10 cellular contexts compared by ENCODE assay signal in the genomic region with DNA sequence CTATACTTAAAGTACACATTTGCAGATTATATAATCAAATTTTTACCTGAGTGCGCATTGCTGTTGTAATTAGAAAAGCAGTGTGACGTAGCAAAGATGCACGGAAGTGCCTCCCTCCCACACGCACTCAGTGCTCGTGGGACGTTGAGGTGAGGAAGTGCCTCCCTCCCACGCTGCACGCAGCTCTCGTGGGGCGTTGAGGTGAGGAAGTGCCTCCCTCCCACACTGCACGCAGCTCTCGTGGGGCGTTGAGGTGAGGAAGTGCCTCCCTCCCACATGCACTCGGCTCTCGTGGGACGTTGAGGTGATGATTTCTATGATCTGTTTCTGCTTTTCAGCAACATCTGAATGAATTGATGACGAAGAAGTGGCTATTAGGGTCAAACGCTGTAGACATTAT. TPM values are rescaled to one million over a fixed set of nuclear protein-coding genes. Genes with fewer than 3 reads are reported as not detected.
DNase-seq lines count a peak whose midpoint lies in the region; ATAC-seq and TF ChIP-seq lines count a peak whose summit lies in the region.
"Had no signal": no experiment of that assay in that cellular context is flagged by ENCODE, and none has a peak within 500 bp of the region (broad histone marks: within the 10 kb centered on the region; RNA-seq: fewer than 3 reads in every experiment).

No MANE protein-coding gene starts in this region.

- TF ChIP-seq CTCF in HEK293 (tag by site-specific recombination; IDR thresholded peaks at IDR 0.05) (no peak), testis (IDR thresholded peaks at IDR 0.05) (no peak)

- H3K4me3 ChIP-seq in HEK293 (ENCODE audit: low read depth, low read length) (no peak overlapping the region), testis (no peak overlapping the region)

- H3K36me3 ChIP-seq in HEK293 (ENCODE audit: control insufficient read depth in 2 of 2, insufficient read depth in 1 of 2, low read length in 2 of 2) (peaks cover 46 to 71% of the 10 kb centered on the region in 2 experiments), testis (ENCODE audit: low read depth, missing control alignments) (no peaks in the 10 kb centered on the region)

- H3K27me3 ChIP-seq in testis: no peaks in the 10 kb centered on the region

- H3K9me3 ChIP-seq in HEK293 (ENCODE audit: control insufficient read depth, insufficient read depth, low read depth, low read length): no peaks in the 10 kb centered on the region
- H3K9me3 ChIP-seq in testis: no peaks in the 10 kb centered on the region

- WGBS in testis, 2 donors: 50 to 62% methylated on average over 18 of the region's 18 CpGs

- H3K27ac ChIP-seq in HEK293 (ENCODE audit: extremely low read depth, low read depth, low read length): no peak overlapping the region
- no peak overlapping the region for H3K27ac ChIP-seq in caudate nucleus (ENCODE audit: low read depth, low read length)
- H3K27ac ChIP-seq in testis: no peak overlapping the region

- CTCF ChIA-PET in HEK293 (lab: Yijun Ruan, JAX): interaction anchor here (0.7 kb wide), 1 partner anchor 86 kb away, joined by 3 read pairs; no protein-coding TSS in a partner anchor

- H3K4me1 ChIP-seq in HEK293 (ENCODE audit: control insufficient read depth, insufficient read depth, low read length) (no peaks in the 10 kb centered on the region), testis (no peaks in the 10 kb centered on the region)

- POLR2A ChIA-PET in HEK293 (lab: Yijun Ruan, JAX): no interaction called here

- ATAC-seq in HG03025 (IDR thresholded peaks at IDR 0.05; ENCODE audit: low FRiP score, unreplicated experiment): no peak

- DNase-seq in activated CD4-positive, alpha-beta T cell treated with anti-CD3 and anti-CD28 coated beads, Interleukin-2, amount 50 U/mL, for 48 hours: peak; percentile 65 to 69
- DNase-seq in caudate nucleus (lab: John Stamatoyannopoulos, UW): peak in 37 of 61 donors; percentile 14 to 91 (median 49)
- peak in 2 of 3 donors; percentile 22 to 65 for DNase-seq in stimulated activated CD4-positive, alpha-beta T cell treated with anti-CD3 and anti-CD28 coated beads, TNF-alpha, amount 100 ng/mL, for 1 hour (ENCODE audit: low read depth in 3 of 3, low spot score in 1 of 3)
- no peak for DNase-seq in hippocampal formation (lab: John Stamatoyannopoulos, UW)
- no peak for DNase-seq in testis
- no peak for DNase-seq in COLO829 (ENCODE audit: low spot score)
- DNase-seq: DMS153, NCI-H2171 treated with DMSO at 0.1 percent for 48 hours had no signal

- no peak for TF ChIP-seq POLR2A in testis (IDR thresholded peaks at IDR 0.05)

- intact Hi-C loops in testis (cut with DNase I; ENCODE audit: low total_unique reads): no loop called here

TF ChIP-seq in HEK293, 187 proteins besides CTCF, POLR2A, EP300 and RAD21:
- peak; percentile 70 for TF ChIP-seq ZFHX2 (tag by site-specific recombination; conservative IDR thresholded peaks at IDR 0.05)
- peak; percentile 73 for TF ChIP-seq EGR2 (tag by site-specific recombination; IDR thresholded peaks at IDR 0.05; ENCODE audit: low read depth)
- no peak for TF ChIP-seq ZBTB8A (tag by site-specific recombination; IDR thresholded peaks at IDR 0.05)

RNA-seq across cellular contexts. Expression of gene EXOC3, which starts 21.0 kb away (rescaled TPM):
- 100 to 1,000 TPM; 120 to 122 TPM for total RNA-seq in testis
- polyA plus RNA-seq in testis (ENCODE audit: insufficient read depth, low read depth, low replicate concordance): 111 TPM

Comparison
In these comparisons a context has a peak if more than half of its experiments do, and no peak if none do; other contexts are left out.
1. DNase-seq: peak in activated CD4-positive, alpha-beta T cell treated with anti-CD3 and anti-CD28 coated beads, Interleukin-2, amount 50 U/mL, for 48 hours (2 of 2), caudate nucleus (37 of 61) and stimulated activated CD4-positive, alpha-beta T cell treated with anti-CD3 and anti-CD28 coated beads, TNF-alpha, amount 100 ng/mL, for 1 hour (2 of 3); none in hippocampal formation (0 of 2), testis (single experiment) and COLO829 (single experiment).